In genomic region chr1:52028839-52029238, GRCh38 we compare ENCODE assay signal across 2 cellular contexts. TPM values are rescaled to one million over a fixed set of nuclear protein-coding genes. Genes with fewer than 3 reads are reported as not detected.
"Had no signal": no experiment of that assay in that cellular context is flagged by ENCODE, and none has a peak within 500 bp of the region (broad histone marks: within the 10 kb centered on the region; RNA-seq: fewer than 3 reads in every experiment).

No MANE protein-coding gene starts in this region.

RNA-seq across cellular contexts. Expression of gene RAB3B, which starts 38.3 kb away (rescaled TPM):
- total RNA-seq: ascending aorta, cardiac septum had no signal
